ENCODE assay signal across 23 cellular contexts in the genomic region with DNA sequence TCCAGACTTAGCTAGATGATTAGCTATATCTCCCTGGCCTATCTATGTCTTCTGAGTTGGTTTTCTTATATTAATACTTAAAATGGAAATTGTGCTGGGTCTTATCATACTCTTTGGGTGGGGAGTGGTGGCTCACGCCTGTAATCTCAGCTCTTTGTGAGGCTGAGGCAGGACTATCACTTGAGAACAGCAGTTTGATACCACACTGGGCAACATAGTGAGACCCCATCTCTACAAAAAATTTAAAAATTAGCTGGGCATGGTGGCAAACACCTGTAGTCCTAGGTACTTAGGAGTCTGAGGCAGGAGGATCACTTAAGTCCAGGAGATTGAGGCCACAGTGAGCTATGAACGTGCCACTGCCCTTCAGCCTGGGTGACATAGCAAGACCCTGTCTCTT. TPM values are rescaled to one million over a fixed set of nuclear protein-coding genes. Genes with fewer than 3 reads are reported as not detected.
DNase-seq lines count a peak whose midpoint lies in the region; ATAC-seq, FAIRE-seq and TF ChIP-seq lines count a peak whose summit lies in the region.
"Had no signal": no experiment of that assay in that cellular context is flagged by ENCODE, and none has a peak within 500 bp of the region (broad histone marks: within the 10 kb centered on the region; RNA-seq: fewer than 3 reads in every experiment).

No MANE protein-coding gene starts in this region.

- no peak for DNase-seq in MCF 10A (ENCODE audit: unreplicated experiment)
- DNase-seq in breast epithelium (ENCODE audit: low spot score in 2 of 2), result no peak
- no peak for DNase-seq in K562 (ENCODE audit: extremely low read depth in 1 of 4, low spot score in 3 of 4)
- no peak for DNase-seq in activated naive CD4-positive, alpha-beta T cell treated with Interleukin-2 at 50 U/mL for 16 hours
- no peak for DNase-seq in left lung
- DNase-seq in activated gamma-delta T cell (lab: John Stamatoyannopoulos, UW), result no peak
- DNase-seq: Caco-2; CD4-positive, CD25-positive, alpha-beta regulatory T cell; CD8-positive, alpha-beta T cell; DMS153; DND-41; H7; HCEC 1CT had no signal

- BruUV-seq in MCF 10A (replicated peaks; lab: Mats Ljungman, UMichigan), result no TSS peak
- no TSS peak for BruUV-seq in K562 (replicated peaks; lab: Mats Ljungman, UMichigan)

- H3K4me3 Mint-ChIP-seq in MCF 10A (ENCODE audit: unreplicated experiment), result no peak overlapping the region
- H3K4me3 Mint-ChIP-seq: B cell; CD4-positive, CD25-positive, alpha-beta regulatory T cell; CD8-positive, alpha-beta T cell had no signal

- CTCF ChIA-PET in MCF 10A (lab: Yijun Ruan, JAX) (interaction anchor here (0.6 kb wide), 1 partner anchor 8 kb away, joined by 3 read pairs; no protein-coding TSS in a partner anchor), HEK293 (lab: Yijun Ruan, JAX) (interaction anchor here (0.6 kb wide), 1 partner anchor 357 kb away, joined by 3 read pairs; no protein-coding TSS in a partner anchor), K562 (lab: Yijun Ruan, JAX; ENCODE audit: low intra/inter-chr PET ratio) (no interaction called here)

- peak overlapping the region; percentile 3 for H3K27ac Mint-ChIP-seq in MCF 10A (ENCODE audit: low read depth, unreplicated experiment)
- H3K27ac Mint-ChIP-seq: B cell; CD4-positive, CD25-positive, alpha-beta regulatory T cell; CD8-positive, alpha-beta T cell had no signal

- no peak for TF ChIP-seq POLR2A in breast epithelium (IDR thresholded peaks at IDR 0.05)
- no peak for TF ChIP-seq POLR2A in K562 (conservative IDR thresholded peaks at IDR 0.05)

- H3K79me2 ChIP-seq in K562 (ENCODE audit: control insufficient read depth, insufficient read depth, low read length), result no peaks in the 10 kb centered on the region

- FAIRE-seq in K562 (lab: Jason Lieb, UNC), result no peak
- FAIRE-seq: A204.1, GM19239, H1 had no signal

- H3K27ac ChIP-seq in breast epithelium (peak overlapping the region in 1 of 2 donors; percentile 7), HEK293 (ENCODE audit: extremely low read depth, low read depth, low read length) (no peak overlapping the region), K562 (ENCODE audit: extremely low read depth, low read depth, low read length) (no peak overlapping the region), subcutaneous abdominal adipose tissue (ENCODE audit: low read depth, low read length) (peak overlapping the region; percentile 16), left lung (no peak overlapping the region)
- H3K27ac ChIP-seq: 22Rv1, BLaER1, C4-2B, GM23248 had no signal

- no peak overlapping the region for H3K4me3 ChIP-seq in breast epithelium
- H3K4me3 ChIP-seq in HEK293 (ENCODE audit: low read depth, low read length), result no peak overlapping the region
- no peak overlapping the region for H3K4me3 ChIP-seq in K562
- H3K4me3 ChIP-seq in subcutaneous abdominal adipose tissue (ENCODE audit: low read depth in 1 of 5, low read length in 5 of 5), result no peak overlapping the region
- no peak overlapping the region for H3K4me3 ChIP-seq in left lung
- H3K4me3 ChIP-seq: BLaER1, GM23248 had no signal

- in situ Hi-C loops in K562 (cut with MboI), result no loop called here

- intact Hi-C loops in MCF 10A (cut with micrococcal nuclease), result no loop called here
- intact Hi-C loops in breast epithelium (cut with DNase I; ENCODE audit: low total_unique reads), result no loop called here
- intact Hi-C loops in K562 (cut with micrococcal nuclease), result no loop called here
- intact Hi-C loops in left lung (cut with DNase I), result no loop called here

- no peaks in the 10 kb centered on the region for H3K9me3 ChIP-seq in breast epithelium
- H3K9me3 ChIP-seq in HEK293 (ENCODE audit: control insufficient read depth, insufficient read depth, low read depth, low read length), result no peaks in the 10 kb centered on the region
- no peaks in the 10 kb centered on the region for H3K9me3 ChIP-seq in K562 (replicated peaks; ENCODE audit: control insufficient read depth, insufficient read depth, low read depth, low read length)
- H3K9me3 ChIP-seq in subcutaneous abdominal adipose tissue (ENCODE audit: control insufficient read depth in 5 of 5, low read length in 5 of 5), result peaks cover 0 to 7% (median 5%) of the 10 kb centered on the region in 5 donors
- H3K9me3 ChIP-seq in left lung, result peaks cover 0 to 9% of the 10 kb centered on the region in 2 donors

- ATAC-seq in K562 (no peak), left lung (no peak)
- ATAC-seq: CD8-positive, alpha-beta T cell had no signal

- no peaks in the 10 kb centered on the region for H3K27me3 Mint-ChIP-seq in MCF 10A (ENCODE audit: insufficient read depth, unreplicated experiment)
- H3K27me3 Mint-ChIP-seq: CD4-positive, CD25-positive, alpha-beta regulatory T cell had no signal

- TF ChIP-seq CTCF in MCF 10A (IDR thresholded peaks at IDR 0.05; ENCODE audit: unreplicated experiment) (no peak), breast epithelium (IDR thresholded peaks at IDR 0.05) (no peak), HEK293 (tag by site-specific recombination; IDR thresholded peaks at IDR 0.05) (no peak), K562 (IDR thresholded peaks at IDR 0.05 in 2 of 3, conservative IDR thresholded peaks at IDR 0.05 in 1 of 3; ENCODE audit: insufficient read depth in 2 of 3, low read depth in 1 of 3, low read length in 3 of 3) (no peak), left lung (IDR thresholded peaks at IDR 0.05) (no peak)

- H3K4me1 Mint-ChIP-seq in MCF 10A (ENCODE audit: insufficient read depth, unreplicated experiment), result peaks cover 29% of the 10 kb centered on the region
- H3K4me1 Mint-ChIP-seq: B cell; CD4-positive, CD25-positive, alpha-beta regulatory T cell had no signal

- no peak overlapping the region for H3K4me2 ChIP-seq in K562 (ENCODE audit: insufficient read depth, low read length)
- H3K4me2 ChIP-seq: BLaER1 had no signal

- H3K36me3 ChIP-seq in breast epithelium (no peaks in the 10 kb centered on the region), HEK293 (ENCODE audit: control insufficient read depth in 2 of 2, insufficient read depth in 1 of 2, low read length in 2 of 2) (peaks cover 0 to 11% of the 10 kb centered on the region in 2 experiments; a peak in 1 of 3 replicates), K562 (ENCODE audit: control insufficient read depth, insufficient read depth, low read length) (no peaks in the 10 kb centered on the region), subcutaneous abdominal adipose tissue (ENCODE audit: control insufficient read depth in 5 of 5, insufficient read depth in 5 of 5, low read length in 5 of 5) (no peaks in the 10 kb centered on the region), left lung (peaks cover 0 to 3% of the 10 kb centered on the region in 2 donors)

- H3K36me3 Mint-ChIP-seq in MCF 10A (ENCODE audit: insufficient read depth, unreplicated experiment), result no peaks in the 10 kb centered on the region
- H3K36me3 Mint-ChIP-seq: CD4-positive, CD25-positive, alpha-beta regulatory T cell; CD8-positive, alpha-beta T cell had no signal

- no peaks in the 10 kb centered on the region for H4K20me1 ChIP-seq in K562 (replicated peaks; ENCODE audit: control insufficient read depth, insufficient read depth, low read length)

- H3K9me3 Mint-ChIP-seq in MCF 10A (ENCODE audit: unreplicated experiment), result no peaks in the 10 kb centered on the region

- TF ChIP-seq RAD21 in K562 (CRISPR knock-in tag; conservative IDR thresholded peaks at IDR 0.05 in 1 of 2, IDR thresholded peaks at IDR 0.05 in 1 of 2), result no peak

- WGBS in K562 (ENCODE audit: insufficient coverage, low coverage, missing lambda C conversion rate), result 9% methylated on average over 2 of the region's 2 CpGs

- H2AFZ ChIP-seq in K562 (ENCODE audit: low read depth, low read length), result no peak overlapping the region
- H2AFZ ChIP-seq: GM23248 had no signal

- H3K4me1 ChIP-seq in breast epithelium (peaks cover 0 to 21% of the 10 kb centered on the region in 2 donors), HEK293 (ENCODE audit: control insufficient read depth, insufficient read depth, low read length) (no peaks in the 10 kb centered on the region), K562 (replicated peaks in 1 of 2; ENCODE audit: control insufficient read depth in 2 of 2, insufficient read depth in 2 of 2, low read length in 2 of 2) (no peaks in the 10 kb centered on the region), subcutaneous abdominal adipose tissue (ENCODE audit: control insufficient read depth in 5 of 5, insufficient read depth in 5 of 5, low read length in 5 of 5) (peaks cover 0 to 39% (median 31%) of the 10 kb centered on the region in 5 donors), left lung (peaks cover 7 to 27% of the 10 kb centered on the region in 2 donors)
- H3K4me1 ChIP-seq: BLaER1, Caco-2 had no signal

- no peaks in the 10 kb centered on the region for H3K27me3 ChIP-seq in breast epithelium
- no peaks in the 10 kb centered on the region for H3K27me3 ChIP-seq in K562 (ENCODE audit: control insufficient read depth in 2 of 2, insufficient read depth in 2 of 2, low read length in 2 of 2)
- H3K27me3 ChIP-seq in subcutaneous abdominal adipose tissue (ENCODE audit: control insufficient read depth in 5 of 5, insufficient read depth in 4 of 5, low read length in 5 of 5), result no peaks in the 10 kb centered on the region
- no peaks in the 10 kb centered on the region for H3K27me3 ChIP-seq in left lung
- H3K27me3 ChIP-seq: BLaER1 had no signal

- no peaks in the 10 kb centered on the region for H3K9me1 ChIP-seq in K562 (ENCODE audit: control insufficient read depth, insufficient read depth, low read length)

- TF ChIP-seq EP300 in K562 (IDR thresholded peaks at IDR 0.05; ENCODE audit: low read length), result no peak

- no peak overlapping the region for H3K9ac ChIP-seq in K562 (ENCODE audit: insufficient read depth in 1 of 2, low read depth in 2 of 2, low read length in 2 of 2)
- no peak overlapping the region for H3K9ac ChIP-seq in subcutaneous abdominal adipose tissue (ENCODE audit: low read length in 5 of 5)
- H3K9ac ChIP-seq: BLaER1, GM23248 had no signal

- POLR2A ChIA-PET in MCF 10A (lab: Yijun Ruan, JAX), result no interaction called here
- POLR2A ChIA-PET in HEK293 (lab: Yijun Ruan, JAX), result no interaction called here
- POLR2A ChIA-PET in K562 (lab: Yijun Ruan, JAX), result interaction anchor here (0.6 kb wide), 1 partner anchor 178 kb away, joined by 3 read pairs; no protein-coding TSS in a partner anchor

RNA-seq across cellular contexts. Expression of a gene that starts 30.4 kb away (rescaled TPM):
- total RNA-seq in MCF 10A (2022), result 73.7 and 90.7 TPM in 2 replicates
- 100 to 1,000 TPM; 119 to 156 (median 125) TPM for total RNA-seq in breast epithelium
- 19.5 and 37.1 TPM in 2 replicates for total RNA-seq in K562 (2011; cell fraction: chromatin; rRNA removed; ENCODE audit: low replicate concordance)
- 10.5 and 15.4 TPM in 2 replicates for total RNA-seq in K562 (2011; cell fraction: nucleolus; rRNA removed)
- total RNA-seq in K562 (2011; cell fraction: nucleoplasm; rRNA removed), result 11.9 and 15.6 TPM in 2 replicates
- 7.7 and 8.9 TPM in 2 replicates for total RNA-seq in K562 (2014; rRNA removed)
- total RNA-seq in K562 (2014; rRNA removed; fragmentation: Illumina TruSeq; extraction: Trizol), result 10.2 and 10.5 TPM in 2 replicates
- 9.6 and 11.9 TPM in 2 replicates for total RNA-seq in K562 (2015; rRNA removed; fragmentation: Illumina TruSeq; extraction: Trizol)
- total RNA-seq in K562 (2021), result 12.2 and 13.5 TPM in 2 replicates
- polyA plus RNA-seq in K562 (2011; rRNA removed), result 9.4 and 10.9 TPM in 2 replicates
- polyA plus RNA-seq in K562 (2011; cell fraction: cytosol; rRNA removed), result 4.5 and 8.9 TPM in 2 replicates
- polyA plus RNA-seq in K562 (2011; cell fraction: nucleus; rRNA removed), result 14.7 and 19.1 TPM in 2 replicates
- polyA plus RNA-seq in K562 (2012), result 3.4 and 5.9 TPM in 2 replicates
- polyA plus RNA-seq in K562 (2014; fragmentation: Illumina TruSeq; extraction: Trizol), result 10.1 and 13.0 TPM in 2 replicates
- polyA plus RNA-seq in K562 (2014; fragmentation: Nextera tagmentation; extraction: Ambion mirVana), result under 1 TPM; 0.58 to 0.95 TPM
- polyA plus RNA-seq in K562 (2014; rRNA removed), result 3.5 and 4.9 TPM in 2 replicates
- 39.0 and 65.9 TPM in 2 replicates for polyA minus RNA-seq in K562 (2011; rRNA and poly(A)+ RNA removed)
- polyA minus RNA-seq in K562 (2011; cell fraction: cytosol; rRNA and poly(A)+ RNA removed), result 9.4 and 25.0 TPM in 2 replicates
- polyA minus RNA-seq in K562 (2011; cell fraction: nucleus; rRNA and poly(A)+ RNA removed), result 38.4 and 92.2 TPM in 2 replicates
- total RNA-seq in left lung, result 100 to 1,000 TPM in 1 of 2 donors, 10 to 100 TPM in 1; 86.7 to 137 TPM
- total RNA-seq: CD8-positive, alpha-beta T cell had no signal
- polyA plus RNA-seq: CD4-positive, CD25-positive, alpha-beta regulatory T cell had no signal
